ENCODE assay signal across 8 cellular contexts in genomic region chr10:17643755-17644484, GRCh38. TPM values are rescaled to one million over a fixed set of nuclear protein-coding genes. Genes with fewer than 3 reads are reported as not detected.
DNase-seq lines count a peak whose midpoint lies in the region; ATAC-seq and TF ChIP-seq lines count a peak whose summit lies in the region.

TSS of gene STAM (plus strand) at chr10:17644151. CDS start at chr10:17644340, 189 bp downstream.

- TF ChIP-seq CTCF in GM13977 (IDR thresholded peaks at IDR 0.05; ENCODE audit: extremely low read depth, insufficient read depth, missing control alignments) = no peak
- TF ChIP-seq CTCF in heart left ventricle (IDR thresholded peaks at IDR 0.05) = no peak
- TF ChIP-seq CTCF in type B pancreatic cell (conservative IDR thresholded peaks at IDR 0.05) = no peak

- POLR2A ChIA-PET in T-cell (lab: Charles Lee) = interaction anchor here (0.5 to 2.1 kb wide), 14 partner anchors 8 to 831 kb away, joined by 3 to 13 read pairs (median 3); no protein-coding TSS in a partner anchor

- H3K27me3 Mint-ChIP-seq in T-cell = no peaks in the 10 kb centered on the region
- no peaks in the 10 kb centered on the region for H3K27me3 Mint-ChIP-seq in type B pancreatic cell

- H3K4me1 Mint-ChIP-seq in T-cell (peaks cover 49 to 59% (median 55%) of the 10 kb centered on the region in 3 donors), type B pancreatic cell (ENCODE audit: unreplicated experiment) (peaks cover 23% of the 10 kb centered on the region)

- peaks cover 0 to 3% (median 0%) of the 10 kb centered on the region in 9 donors for H3K36me3 ChIP-seq in heart left ventricle

- CTCF ChIA-PET in T-cell (lab: Charles Lee) = interaction anchor here (0.6 to 2.0 kb wide), 9 partner anchors 19 to 215 kb away, joined by 3 to 5 read pairs (median 4); no protein-coding TSS in a partner anchor

- in situ Hi-C loops in GM13977 (cut with MboI; ENCODE audit: low pct_unique_long_range_greater_than_20kb, low sequenced_read_pairs, unreplicated experiment) = no loop called here

- H3K27ac Mint-ChIP-seq in T-cell (peak within 1 kb of the TSS; percentile 100), type B pancreatic cell (peak within 1 kb of the TSS; percentile 100)

- H3K4me3 ChIP-seq in heart left ventricle = peak within 1 kb of the TSS; percentile 72 to 98 (median 86)

- TF ChIP-seq POLR2A in heart left ventricle (IDR thresholded peaks at IDR 0.05) = peak in 1 of 2 donors; percentile 60

- peaks cover 15% of the 10 kb centered on the region for H3K36me3 Mint-ChIP-seq in T-cell
- peaks cover 4% of the 10 kb centered on the region for H3K36me3 Mint-ChIP-seq in type B pancreatic cell

- H3K9me3 ChIP-seq in heart left ventricle = peaks cover 0 to 12% (median 0%) of the 10 kb centered on the region in 12 donors

- peak; percentile 85 for ATAC-seq in HG02870 (IDR thresholded peaks at IDR 0.05; ENCODE audit: unreplicated experiment)
- ATAC-seq in T-cell (replicated peaks in 1 of 4) = peak; percentile 92
- peak; percentile 83 to 95 (median 94) for ATAC-seq in heart left ventricle

- DNase-seq in GM13977 (ENCODE audit: low spot score) (peak; percentile 86), NCI-H146 (lab: John Stamatoyannopoulos, UW) (peak; percentile 97), T-cell (peak; percentile 85 to 95 (median 92)), heart left ventricle (peak; percentile 90 to 96 (median 94)), posterior cingulate gyrus (peak; percentile 78 to 98 (median 85)), type B pancreatic cell (ENCODE audit: extremely low spot score, unreplicated experiment) (peak; percentile 92)

- H3K27ac ChIP-seq in adipose tissue (ENCODE audit: low read depth, low read length) (peak within 1 kb of the TSS; percentile 95), heart left ventricle (peak within 1 kb of the TSS; percentile 95 to 100 (median 98))

- intact Hi-C loops in heart left ventricle (cut with DNase I) (loop anchor here in 1 of 10 donors (1.0 to 10.0 kb wide), 2 partner anchors 27 to 61 kb away; partner anchors contain the start of gene HACD1), posterior cingulate gyrus (cut with DNase I) (no loop called here)

- H3K27me3 ChIP-seq in heart left ventricle = no peaks in the 10 kb centered on the region

- 0% methylated on average over 37 of the region's 37 CpGs for WGBS in adipose tissue, 3 donors
- WGBS in heart left ventricle, 4 donors = 0% methylated on average over 32 to 37 of the region's 37 CpGs

- H3K4me3 Mint-ChIP-seq in T-cell (peak within 1 kb of the TSS; percentile 94 to 99 (median 99)), type B pancreatic cell (peak within 1 kb of the TSS; percentile 97)

- H3K9me3 Mint-ChIP-seq in T-cell (no peaks in the 10 kb centered on the region), type B pancreatic cell (no peaks in the 10 kb centered on the region)

- H3K4me1 ChIP-seq in heart left ventricle = peaks cover 0 to 53% (median 43%) of the 10 kb centered on the region in 12 donors

RNA-seq across cellular contexts. Expression of gene STAM, which starts in this region (rescaled TPM):
- total RNA-seq in T-cell (10 to 100 TPM; 18.6 to 42.7 (median 25.7) TPM), heart left ventricle (10 to 100 TPM; 26.5 to 40.0 (median 32.9) TPM), type B pancreatic cell (ENCODE audit: low replicate concordance) (22.2 and 26.3 TPM in 2 replicates)
- polyA plus RNA-seq in adipose tissue (10 to 100 TPM in 1 of 3 donors, 1 to 10 TPM in 2; 7.2 to 10.7 (median 8.6) TPM), heart left ventricle (10 to 100 TPM; 10.9 to 23.1 TPM)

Comparison
In these comparisons a context has a peak if more than half of its experiments do, and no peak if none do; other contexts are left out.
1. Peak in every context shown above with its lines: DNase-seq, ATAC-seq, H3K4me3 ChIP-seq and H3K27ac ChIP-seq.